In the genomic region with DNA sequence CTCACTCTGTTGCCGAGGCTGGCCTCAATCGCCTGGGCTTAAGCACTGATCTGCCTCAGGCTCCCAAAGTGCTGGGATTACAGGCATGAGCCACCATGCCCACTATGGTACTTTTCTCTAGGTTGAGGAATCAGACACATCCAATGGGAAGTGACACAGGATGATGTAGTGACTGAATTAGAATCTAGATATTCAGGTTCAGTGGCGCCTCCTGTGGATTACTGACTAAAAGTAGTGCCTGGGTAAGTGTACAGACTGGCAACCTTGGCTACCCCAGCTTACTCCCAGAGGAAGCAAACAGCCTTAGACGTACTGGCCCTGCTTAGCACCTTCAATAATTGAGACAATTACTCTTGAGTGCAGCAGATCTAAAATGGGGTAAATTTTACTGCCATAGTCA, we compare ENCODE assay signal across 22 cellular contexts. TPM values are rescaled to one million over a fixed set of nuclear protein-coding genes. Genes with fewer than 3 reads are reported as not detected.
A peak's percentile ranks its signal among the peaks of the same experiment; 100 is the strongest.
DNase-seq lines count a peak whose midpoint lies in the region; ATAC-seq, FAIRE-seq and TF ChIP-seq lines count a peak whose summit lies in the region.
"Had no signal": no experiment of that assay in that cellular context is flagged by ENCODE, and none has a peak within 500 bp of the region (broad histone marks: within the 10 kb centered on the region; RNA-seq: fewer than 3 reads in every experiment).

No MANE protein-coding gene starts in this region.

- no peak overlapping the region for H4K5ac ChIP-seq in H9 (ENCODE audit: insufficient read length, low read depth, low read length)

- peaks cover 0 to 7% (median 5%) of the 10 kb centered on the region in 3 experiments; a peak in 6 of 7 replicates for H3K36me3 Mint-ChIP-seq in H9 (ENCODE audit: insufficient read depth in 1 of 3, low read depth in 3 of 3)
- H3K36me3 Mint-ChIP-seq in naive thymus-derived CD4-positive, alpha-beta T cell = no peaks in the 10 kb centered on the region

- TF ChIP-seq CTCF in D721Med (IDR thresholded peaks at IDR 0.05; ENCODE audit: insufficient read depth, missing control alignments) = peak; percentile 14
- TF ChIP-seq CTCF in H9 (conservative IDR thresholded peaks at IDR 0.05) = peak; percentile 51
- TF ChIP-seq CTCF in OCI-LY7 (conservative IDR thresholded peaks at IDR 0.05; ENCODE audit: low read length) = peak; percentile 30; the same call in 1 of the 2 replicates

- H3K9me3 Mint-ChIP-seq in H9 = peaks cover 2 to 3% of the 10 kb centered on the region in 2 experiments; a peak in 2 of 5 replicates
- peaks cover 0 to 5% (median 0%) of the 10 kb centered on the region in 11 donors for H3K9me3 Mint-ChIP-seq in naive thymus-derived CD4-positive, alpha-beta T cell

- no peak overlapping the region for H2BK12ac ChIP-seq in H9 (ENCODE audit: insufficient read length, low read depth, low read length)

- H2BK15ac ChIP-seq in H9 (ENCODE audit: low read depth, low read length) = no peak overlapping the region

- H2BK120ac ChIP-seq in H9 (ENCODE audit: low read depth, low read length, poor library complexity, severe bottlenecking) = no peak overlapping the region

- H3K27me3 Mint-ChIP-seq in H9 (ENCODE audit: low read depth) = no peaks in the 10 kb centered on the region
- H3K27me3 Mint-ChIP-seq in naive thymus-derived CD4-positive, alpha-beta T cell = peaks cover 10 to 19% (median 15%) of the 10 kb centered on the region in 5 donors

- H3K56ac ChIP-seq in H9 (ENCODE audit: insufficient read length, low read depth, low read length) = no peak overlapping the region

- no peak for FAIRE-seq in D721Med (lab: Jason Lieb, UNC)
- FAIRE-seq: H54 had no signal

- DNase-seq in D721Med (ENCODE audit: insufficient read length, low spot score) (no peak), H9 (no peak), OCI-LY7 (ENCODE audit: low spot score) (no peak), left colon (peak in 1 of 2 donors; percentile 49), activated gamma-delta T cell treated with Interleukin-2 at 50 U/mL for 16 hours (no peak), NOMO-1 treated with dmso at 0.1 percent for 144 hours (lab: John Stamatoyannopoulos, UW; ENCODE audit: unreplicated experiment) (no peak)
- no peak for DNase-seq in naive thymus-derived CD4-positive, alpha-beta T cell
- DNase-seq: AML-193; Calu3; EL; Karpas-422; MM.1S; NCI-H1436; NCI-H2029 treated with DMSO at 0.1 percent for 48 hours; NCI-H2227 treated with DMSO at 0.1 percent for 48 hours; NCI-H524 treated with DMSO at 0.1 percent for 48 hours; NK-92 treated with Interleukin-12 subunit alpha and Interleukin-12 subunit beta, amount 100 ng/mL, for 24 hours; Right ventricle myocardium superior had no signal

- CTCF ChIA-PET in OCI-LY7 (lab: Charles Lee; ENCODE audit: unreplicated experiment) = no interaction called here
- CTCF ChIA-PET in naive thymus-derived CD4-positive, alpha-beta T cell (lab: Charles Lee) = no interaction called here

- H3K4me3 ChIP-seq in OCI-LY7 (ENCODE audit: low read depth, low read length, poor library complexity, severe bottlenecking) = no peak overlapping the region
- H3K4me3 ChIP-seq in naive thymus-derived CD4-positive, alpha-beta T cell (ENCODE audit: low read length) = no peak overlapping the region

- no peak overlapping the region for H2BK5ac ChIP-seq in H9 (ENCODE audit: insufficient read length, low read length)

- H3K23ac ChIP-seq in H9 (ENCODE audit: insufficient read length, low read depth, low read length) = no peak overlapping the region

- H4K20me1 ChIP-seq in H9 (ENCODE audit: control insufficient read depth, insufficient read depth, insufficient read length) (no peaks in the 10 kb centered on the region), OCI-LY7 (ENCODE audit: insufficient read depth, low read length) (no peaks in the 10 kb centered on the region)

- no peak overlapping the region for H3K4ac ChIP-seq in H9 (ENCODE audit: low read depth, low read length)

- no CpG with 5 or more reads among the region's 4 CpGs for WGBS in H9 (ENCODE audit: extremely low coverage, insufficient read length, low lambda C conversion rate)

- H3K79me1 ChIP-seq in H9 (ENCODE audit: insufficient read depth, low read depth, low read length, poor library complexity, severe bottlenecking) = no peaks in the 10 kb centered on the region

- no peaks in the 10 kb centered on the region for H3K23me2 ChIP-seq in H9 (ENCODE audit: insufficient read length, low read depth, low read length, poor library complexity, severe bottlenecking)

- H3K36me3 ChIP-seq in OCI-LY7 (ENCODE audit: insufficient read depth, low read length) = no peaks in the 10 kb centered on the region
- no peaks in the 10 kb centered on the region for H3K36me3 ChIP-seq in naive thymus-derived CD4-positive, alpha-beta T cell (ENCODE audit: control insufficient read depth in 2 of 3, insufficient read depth in 3 of 3, low read length in 3 of 3)

- no peak overlapping the region for H3K27ac Mint-ChIP-seq in H9
- H3K27ac Mint-ChIP-seq in naive thymus-derived CD4-positive, alpha-beta T cell = no peak overlapping the region

- H3K79me2 ChIP-seq in H9 (ENCODE audit: insufficient read depth, low read length) (no peaks in the 10 kb centered on the region), OCI-LY7 (ENCODE audit: insufficient read depth, low read depth, low read length) (no peaks in the 10 kb centered on the region)

- H2BK20ac ChIP-seq in H9 (ENCODE audit: low read depth, low read length, poor library complexity, severe bottlenecking) = no peak overlapping the region

- no peak overlapping the region for H3K14ac ChIP-seq in H9 (ENCODE audit: insufficient read depth, low read length)

- H3K18ac ChIP-seq in H9 (ENCODE audit: insufficient read length, low read depth, low read length) = no peak overlapping the region

- no peaks in the 10 kb centered on the region for H3K9me2 ChIP-seq in OCI-LY7 (ENCODE audit: insufficient read depth, low read length)

- intact Hi-C loops in OCI-LY7 (cut with micrococcal nuclease; ENCODE audit: unreplicated experiment) = no loop called here
- intact Hi-C loops in left colon (cut with DNase I, micrococcal nuclease) = no loop called here
- intact Hi-C loops in naive thymus-derived CD4-positive, alpha-beta T cell (cut with micrococcal nuclease) = no loop called here

- H3K4me3 Mint-ChIP-seq in H9 = no peak overlapping the region
- H3K4me3 Mint-ChIP-seq in naive thymus-derived CD4-positive, alpha-beta T cell = no peak overlapping the region

- H3K27ac ChIP-seq in H9 (ENCODE audit: insufficient read length, low read depth, low read length) = no peak overlapping the region
- H3K27ac ChIP-seq in OCI-LY7 (ENCODE audit: low read depth, low read length, poor library complexity, severe bottlenecking) = no peak overlapping the region
- H3K27ac ChIP-seq in naive thymus-derived CD4-positive, alpha-beta T cell (ENCODE audit: low read depth, low read length) = no peak overlapping the region

- POLR2A ChIA-PET in OCI-LY7 (lab: Charles Lee) = no interaction called here
- POLR2A ChIA-PET in naive thymus-derived CD4-positive, alpha-beta T cell (lab: Charles Lee) = no interaction called here

- no peaks in the 10 kb centered on the region; the same call in 1 of the 2 replicates for H3K4me1 ChIP-seq in H9 (ENCODE audit: insufficient read depth, low read length)
- H3K4me1 ChIP-seq in OCI-LY7 (ENCODE audit: insufficient read depth, low read length, poor library complexity, severe bottlenecking) = no peaks in the 10 kb centered on the region
- no peaks in the 10 kb centered on the region for H3K4me1 ChIP-seq in naive thymus-derived CD4-positive, alpha-beta T cell (ENCODE audit: control insufficient read depth in 2 of 2, insufficient read depth in 2 of 2, low read length in 2 of 2)

- H4K8ac ChIP-seq in H9 (replicated peaks; ENCODE audit: insufficient read length, low read depth, low read length) = no peak overlapping the region

- no peak overlapping the region for H2AFZ ChIP-seq in H9 (ENCODE audit: low read length)
- H2AFZ ChIP-seq in OCI-LY7 (ENCODE audit: low read length) = no peak overlapping the region

- H3K4me2 ChIP-seq in H9 (ENCODE audit: insufficient read depth, insufficient read length, low read length) (no peak overlapping the region), OCI-LY7 (ENCODE audit: low read length) (no peak overlapping the region)

- ATAC-seq in left colon = peak; percentile 53
- no peak for ATAC-seq in GM19035 (IDR thresholded peaks at IDR 0.05; ENCODE audit: unreplicated experiment)
- no peak for ATAC-seq in naive thymus-derived CD4-positive, alpha-beta T cell
- ATAC-seq: Panc1 had no signal

- no TSS peak for BruUV-seq in OCI-LY7 (replicated peaks; lab: Mats Ljungman, UMichigan)

- no peaks in the 10 kb centered on the region for H3K27me3 ChIP-seq in H9 (ENCODE audit: insufficient read depth, low read length)
- no peaks in the 10 kb centered on the region for H3K27me3 ChIP-seq in naive thymus-derived CD4-positive, alpha-beta T cell (ENCODE audit: control insufficient read depth in 2 of 2, insufficient read depth in 2 of 2, low read length in 2 of 2)

- no peak overlapping the region for H3K9ac ChIP-seq in H9 (ENCODE audit: extremely low read depth, insufficient read length, low read length)

- H3K9me3 ChIP-seq in H9 (ENCODE audit: control insufficient read depth, low read depth, low read length) (no peaks in the 10 kb centered on the region), OCI-LY7 (ENCODE audit: low read length) (no peaks in the 10 kb centered on the region)
- H3K9me3 ChIP-seq in naive thymus-derived CD4-positive, alpha-beta T cell (ENCODE audit: control insufficient read depth in 2 of 3, low read length in 3 of 3) = no peaks in the 10 kb centered on the region

- no peak overlapping the region for H4K91ac ChIP-seq in H9 (ENCODE audit: insufficient read length, low read depth, low read length)

- H3K4me1 Mint-ChIP-seq in H9 = peaks cover 4 to 17% of the 10 kb centered on the region in 2 experiments
- H3K4me1 Mint-ChIP-seq in naive thymus-derived CD4-positive, alpha-beta T cell = no peaks in the 10 kb centered on the region

- no peak overlapping the region for H3T11ph ChIP-seq in H9 (ENCODE audit: low read length)

- H2AK5ac ChIP-seq in H9 (ENCODE audit: insufficient read length, low read length) = no peak overlapping the region

RNA-seq across cellular contexts. Expression of a gene that starts 22.8 kb away (rescaled TPM):
- 5.4 and 5.9 TPM in 2 replicates for total RNA-seq in H9 (2021)
- total RNA-seq in OCI-LY7 (2014; rRNA removed; shearing (Covaris generic)) = 0.60 TPM in 1 of 2 replicates, not detected in the other
- total RNA-seq in OCI-LY7 (2022) = 0.52 TPM in 1 of 2 replicates, not detected in the other
- total RNA-seq in left colon = 10 to 100 TPM; 24.5 to 41.0 TPM
- total RNA-seq in naive thymus-derived CD4-positive, alpha-beta T cell = under 1 TPM; 0.22 to 0.89 (median 0.46) TPM
- under 1 TPM in 1 of 2 donors, not detected in 1; 0.06 TPM for polyA plus RNA-seq in naive thymus-derived CD4-positive, alpha-beta T cell
- total RNA-seq: A673, Calu3 had no signal
